ENCODE assay signal across 25 cellular contexts in genomic region chr2:40036241-40036640, GRCh38.
"Had no signal": no experiment of that assay in that cellular context is flagged by ENCODE, and none has a peak within 500 bp of the region (broad histone marks: within the 10 kb centered on the region; RNA-seq: fewer than 3 reads in every experiment).

No MANE protein-coding gene starts in this region.

- H3K9me3 ChIP-seq: gastrocnemius medialis, neutrophil, pancreas, right lobe of liver, thyroid gland, vagina had no signal

- DNase-seq: dorsolateral prefrontal cortex; effector CD4-positive, alpha-beta T cell; endodermal cell; foreskin fibroblast; gastrocnemius medialis; head of caudate nucleus; left ventricle myocardium superior; lower lobe of right lung; naive B cell; pancreas; right lobe of liver; stimulated activated CD4-positive, alpha-beta T cell treated with anti-CD3 and anti-CD28 coated beads, Interleukin-12 subunit alpha, Interleukin-12 subunit beta, amount 100 ng/mL, for 4 hours; stimulated activated CD4-positive, alpha-beta T cell treated with anti-CD3 and anti-CD28 coated beads, Interleukin-1b, Interleukin-23, amount 100 ng/mL, for 48 hours; stimulated activated CD4-positive, alpha-beta T cell treated with anti-CD3 and anti-CD28 coated beads, Interleukin-4, amount 100 ng/mL, for 1 hour; stimulated activated naive CD4-positive, alpha-beta T cell treated with Interleukin-2 at 50 U/mL for 16 hours; stomach; thyroid gland; trophoblast cell had no signal

- H3K36me3 ChIP-seq: gastrocnemius medialis, lower lobe of right lung, neutrophil, pancreas, right lobe of liver, stomach, thyroid gland, vagina had no signal

- H3K4me1 ChIP-seq: gastrocnemius medialis, pancreas, right lobe of liver, thyroid gland, vagina had no signal

- H3K4me3 ChIP-seq: dorsolateral prefrontal cortex, gastrocnemius medialis, lower lobe of right lung, pancreas, right lobe of liver, smooth muscle cell, stomach, thyroid gland, vagina had no signal

- H3K27me3 ChIP-seq: dorsolateral prefrontal cortex, gastrocnemius medialis, neutrophil, pancreas, right lobe of liver, stomach, thyroid gland, vagina had no signal

- H3K27ac ChIP-seq: dorsolateral prefrontal cortex, epithelial cell of prostate, gastrocnemius medialis, lower lobe of right lung, pancreas, right lobe of liver, stomach, thyroid gland, vagina had no signal

- ATAC-seq: esophagus mucosa; gastrocnemius medialis; left ventricle myocardium superior; lower lobe of right lung; natural killer cell treated with Interleukin-12 subunit alpha and Interleukin-12 subunit beta and Interleukin-15 and Interleukin-18, amount 100 ng/mL, for 72 hours; pancreas; right lobe of liver; stimulated activated effector memory CD8-positive, alpha-beta T cell treated with anti-CD3 and anti-CD28 coated beads, Interleukin-12 subunit alpha, Interleukin-12 subunit beta, amount 100 ng/mL, for 72 hours had no signal

- H3K4me2 ChIP-seq: smooth muscle cell had no signal
